ENCODE assay signal across 14 cellular contexts in the genomic region with DNA sequence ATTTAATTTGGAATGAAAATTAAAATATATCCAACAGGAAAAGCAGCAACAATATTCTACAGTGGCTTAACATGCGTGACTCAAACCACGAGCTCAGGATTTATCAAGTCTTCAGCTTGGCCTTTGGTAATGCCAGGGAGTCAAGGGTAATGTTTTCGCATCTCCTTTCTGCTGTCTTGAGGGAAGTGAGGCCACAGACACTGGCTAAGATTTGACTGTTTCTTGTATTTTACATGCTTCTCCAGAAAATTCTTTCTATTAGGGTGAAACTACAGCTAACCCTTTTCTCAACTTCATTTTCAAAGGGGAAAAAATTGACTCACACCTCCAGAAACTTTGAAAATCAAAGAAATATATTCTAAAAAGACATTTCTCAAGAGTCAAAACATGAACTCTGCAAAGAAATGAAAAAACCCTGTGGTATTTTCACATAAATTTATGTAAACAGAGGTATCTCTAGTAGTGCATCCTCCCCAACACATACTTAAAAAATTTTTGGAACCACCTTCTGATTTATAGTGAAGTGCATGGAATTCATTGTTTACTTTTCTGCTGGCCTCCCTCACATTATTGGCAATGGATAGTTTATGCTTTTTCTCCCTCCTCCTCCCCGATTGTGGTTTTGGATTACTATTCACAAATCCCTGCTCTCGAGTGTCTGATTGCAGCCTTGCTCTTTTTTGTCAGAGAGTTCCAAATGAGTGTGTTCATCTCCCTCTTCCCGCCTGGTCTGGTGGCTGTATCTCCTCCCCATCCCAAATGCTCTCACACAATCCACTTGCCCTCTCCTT. TPM values are rescaled to one million over a fixed set of nuclear protein-coding genes. Genes with fewer than 3 reads are reported as not detected.
A peak's percentile ranks its signal among the peaks of the same experiment; 100 is the strongest.
DNase-seq lines count a peak whose midpoint lies in the region; ATAC-seq and TF ChIP-seq lines count a peak whose summit lies in the region.
"Had no signal": no experiment of that assay in that cellular context is flagged by ENCODE, and none has a peak within 500 bp of the region (broad histone marks: within the 10 kb centered on the region; RNA-seq: fewer than 3 reads in every experiment).

No MANE protein-coding gene starts in this region.

- ATAC-seq in natural killer cell treated with Interleukin-12 subunit alpha and Interleukin-12 subunit beta and Interleukin-15 and Interleukin-18, amount 100 ng/mL, for 72 hours = no peak
- ATAC-seq in natural killer cell = no peak
- ATAC-seq in HG03196 (IDR thresholded peaks at IDR 0.05; ENCODE audit: unreplicated experiment) = no peak
- ATAC-seq in HG02938 (IDR thresholded peaks at IDR 0.05; ENCODE audit: unreplicated experiment) = no peak

- no peaks in the 10 kb centered on the region for H3K9me3 ChIP-seq in SJCRH30 (replicated peaks)

- H3K9me3 Mint-ChIP-seq in natural killer cell treated with Interleukin-12 subunit alpha and Interleukin-12 subunit beta and Interleukin-15 and Interleukin-18, amount 100 ng/mL, for 72 hours = no peaks in the 10 kb centered on the region
- no peaks in the 10 kb centered on the region for H3K9me3 Mint-ChIP-seq in natural killer cell

- TF ChIP-seq CTCF in natural killer cell (IDR thresholded peaks at IDR 0.05) = no peak
- TF ChIP-seq CTCF in fibroblast of villous mesenchyme (IDR thresholded peaks at IDR 0.05; ENCODE audit: insufficient read depth, low read depth, low read length) = no peak

- peaks cover 0 to 4% of the 10 kb centered on the region in 2 donors for H3K27me3 Mint-ChIP-seq in natural killer cell treated with Interleukin-12 subunit alpha and Interleukin-12 subunit beta and Interleukin-15 and Interleukin-18, amount 100 ng/mL, for 72 hours
- H3K27me3 Mint-ChIP-seq in natural killer cell (ENCODE audit: low read depth in 2 of 2) = no peaks in the 10 kb centered on the region

- H3K4me3 Mint-ChIP-seq in natural killer cell treated with Interleukin-12 subunit alpha and Interleukin-12 subunit beta and Interleukin-15 and Interleukin-18, amount 100 ng/mL, for 72 hours = peak overlapping the region; percentile 39
- no peak overlapping the region for H3K4me3 Mint-ChIP-seq in natural killer cell

- intact Hi-C loops in natural killer cell (cut with micrococcal nuclease) = no loop called here

- H3K27me3 ChIP-seq in SJCRH30 = no peaks in the 10 kb centered on the region

- H3K4me1 Mint-ChIP-seq in natural killer cell treated with Interleukin-12 subunit alpha and Interleukin-12 subunit beta and Interleukin-15 and Interleukin-18, amount 100 ng/mL, for 72 hours (ENCODE audit: low read depth in 2 of 2) = peaks cover 19 to 24% of the 10 kb centered on the region in 2 donors
- H3K4me1 Mint-ChIP-seq in natural killer cell = no peaks in the 10 kb centered on the region

- DNase-seq in natural killer cell treated with Interleukin-12 subunit alpha and Interleukin-12 subunit beta and Interleukin-15 and Interleukin-18, amount 100 ng/mL, for 72 hours (ENCODE audit: low spot score) = no peak
- DNase-seq in natural killer cell (no peak), SJCRH30 (peak; percentile 4 to 27), fibroblast of villous mesenchyme (ENCODE audit: low read depth) (peak; percentile 95), medulla oblongata (ENCODE audit: extremely low spot score) (no peak), globus pallidus (ENCODE audit: low spot score) (no peak)
- DNase-seq: cerebellar nuclear complex; KG1; NCI-H510A; stimulated activated CD4-positive, alpha-beta T cell treated with anti-CD3 and anti-CD28 coated beads, Interleukin-12 subunit alpha, Interleukin-12 subunit beta, amount 100 ng/mL, for 4 hours; stimulated activated naive CD4-positive, alpha-beta T cell had no signal

- no peak overlapping the region for H3K4me3 ChIP-seq in SJCRH30
- H3K4me3 ChIP-seq in fibroblast of villous mesenchyme (ENCODE audit: low read depth, low read length) = no peak overlapping the region
- H3K4me3 ChIP-seq: SK-N-MC had no signal

- H3K27ac ChIP-seq in SJCRH30 = no peak overlapping the region
- H3K27ac ChIP-seq: SK-N-MC had no signal

- H3K36me3 Mint-ChIP-seq in natural killer cell treated with Interleukin-12 subunit alpha and Interleukin-12 subunit beta and Interleukin-15 and Interleukin-18, amount 100 ng/mL, for 72 hours = peaks cover 37% of the 10 kb centered on the region
- no peaks in the 10 kb centered on the region for H3K36me3 Mint-ChIP-seq in natural killer cell

- peak overlapping the region; percentile 45 to 62 for H3K27ac Mint-ChIP-seq in natural killer cell treated with Interleukin-12 subunit alpha and Interleukin-12 subunit beta and Interleukin-15 and Interleukin-18, amount 100 ng/mL, for 72 hours
- H3K27ac Mint-ChIP-seq in natural killer cell = no peak overlapping the region

- peaks cover 3% of the 10 kb centered on the region; the same call in 1 of the 2 replicates for H3K4me1 ChIP-seq in SJCRH30

- no peaks in the 10 kb centered on the region for H3K36me3 ChIP-seq in SJCRH30

RNA-seq across cellular contexts. Expression of gene DPP4, which starts 48.7 kb away (rescaled TPM):
- 100 to 1,000 TPM in 1 of 2 donors, 10 to 100 TPM in 1; 89.4 to 102 TPM for total RNA-seq in natural killer cell treated with Interleukin-12 subunit alpha and Interleukin-12 subunit beta and Interleukin-15 and Interleukin-18, amount 100 ng/mL, for 72 hours
- total RNA-seq in natural killer cell = 1 to 10 TPM; 1.8 to 2.3 (median 1.8) TPM
- total RNA-seq in SJCRH30 (2014; rRNA removed; shearing (Covaris generic)) = 0.08 TPM in 1 of 2 replicates, not detected in the other
- 58.6 and 130 TPM in 2 replicates for total RNA-seq in fibroblast of villous mesenchyme

Comparison
In these comparisons a context has a peak if more than half of its experiments do, and no peak if none do; other contexts are left out.
1. H3K27ac Mint-ChIP-seq: peak in natural killer cell treated with Interleukin-12 subunit alpha and Interleukin-12 subunit beta and Interleukin-15 and Interleukin-18, amount 100 ng/mL, for 72 hours (2 of 2); none in natural killer cell (0 of 2).
2. RNA of gene DPP4, which starts 48.7 kb away (total RNA-seq): 58.6 to 130 TPM in fibroblast of villous mesenchyme and 89.4 to 102 TPM in natural killer cell treated with Interleukin-12 subunit alpha and Interleukin-12 subunit beta and Interleukin-15 and Interleukin-18, amount 100 ng/mL, for 72 hours; 1.8 to 2.3 TPM in natural killer cell and 0.08 TPM in SJCRH30; every median in the first group is over 10 times any median in the second.
3. DNase-seq: peak in SJCRH30 (2 of 2) and fibroblast of villous mesenchyme (single experiment); none in natural killer cell treated with Interleukin-12 subunit alpha and Interleukin-12 subunit beta and Interleukin-15 and Interleukin-18, amount 100 ng/mL, for 72 hours (single experiment), natural killer cell (single experiment), medulla oblongata (single experiment) and globus pallidus (single experiment).